14 cellular contexts compared by ENCODE assay signal in genomic region chr5:142820447-142820846, GRCh38. TPM values are rescaled to one million over a fixed set of nuclear protein-coding genes. Genes with fewer than 3 reads are reported as not detected.
DNase-seq lines count a peak whose midpoint lies in the region; ATAC-seq and TF ChIP-seq lines count a peak whose summit lies in the region.
"Had no signal": no experiment of that assay in that cellular context is flagged by ENCODE, and none has a peak within 500 bp of the region (broad histone marks: within the 10 kb centered on the region; RNA-seq: fewer than 3 reads in every experiment).

No MANE protein-coding gene starts in this region.

- peaks cover 15% of the 10 kb centered on the region for H3K9me1 ChIP-seq in IMR-90 (ENCODE audit: insufficient read depth, low read length)

- POLR2A ChIA-PET in IMR-90 (lab: Charles Lee; ENCODE audit: unreplicated experiment), result no interaction called here
- POLR2A ChIA-PET in OCI-LY7 (lab: Charles Lee), result interaction anchor here (0.6 to 1.9 kb wide), 6 partner anchors 10 to 658 kb away, joined by 3 to 8 read pairs (median 4); no protein-coding TSS in a partner anchor

- no peaks in the 10 kb centered on the region for H3K79me2 ChIP-seq in OCI-LY7 (ENCODE audit: insufficient read depth, low read depth, low read length)

- intact Hi-C loops in Calu3 (cut with micrococcal nuclease; ENCODE audit: unreplicated experiment) (no loop called here), IMR-90 (cut with micrococcal nuclease) (no loop called here), OCI-LY7 (cut with micrococcal nuclease; ENCODE audit: unreplicated experiment) (no loop called here)

- DNase-seq in Calu3 (no peak), IMR-90 (no peak), OCI-LY7 (ENCODE audit: low spot score) (no peak)
- DNase-seq: BE2C; CD8-positive, alpha-beta T cell; NCI-H1048; NCI-H2107; NCI-H748 treated with DMSO at 0.1 percent for 48 hours; SIG-M5 had no signal

- H3K9me3 Mint-ChIP-seq in Calu3 (ENCODE audit: low read depth, unreplicated experiment), result no peaks in the 10 kb centered on the region
- H3K9me3 Mint-ChIP-seq: CD8-positive, alpha-beta T cell had no signal

- no peak overlapping the region for H3K4me2 ChIP-seq in IMR-90 (ENCODE audit: low read depth, low read length)
- H3K4me2 ChIP-seq in OCI-LY7 (ENCODE audit: low read length), result no peak overlapping the region

- peak overlapping the region; percentile 19 for H3K27ac Mint-ChIP-seq in Calu3 (ENCODE audit: unreplicated experiment)
- H3K27ac Mint-ChIP-seq: CD8-positive, alpha-beta T cell had no signal

- H4K5ac ChIP-seq in IMR-90 (ENCODE audit: low read depth, low read length), result no peak overlapping the region

- H3K9me3 ChIP-seq in IMR-90 (ENCODE audit: control insufficient read depth, insufficient read depth, low read length) (no peaks in the 10 kb centered on the region), duodenal mucosa (ENCODE audit: control insufficient read depth in 1 of 2, low read length in 2 of 2) (no peaks in the 10 kb centered on the region), mucosa of rectum (ENCODE audit: control insufficient read depth in 2 of 2, low read length in 2 of 2) (no peaks in the 10 kb centered on the region), OCI-LY7 (ENCODE audit: low read length) (no peaks in the 10 kb centered on the region), gastroesophageal sphincter (peaks cover 0 to 9% (median 0%) of the 10 kb centered on the region in 3 donors)
- H3K9me3 ChIP-seq: BE2C had no signal

- H3K9me2 ChIP-seq in OCI-LY7 (ENCODE audit: insufficient read depth, low read length), result no peaks in the 10 kb centered on the region

- BruUV-seq in Calu3 (replicated peaks; lab: Mats Ljungman, UMichigan) (no TSS peak), IMR-90 (replicated peaks; lab: Mats Ljungman, UMichigan) (no TSS peak), OCI-LY7 (replicated peaks; lab: Mats Ljungman, UMichigan) (no TSS peak)

- no peak overlapping the region for H4K91ac ChIP-seq in IMR-90 (ENCODE audit: insufficient read depth, low read depth, low read length)

- TF ChIP-seq EP300 in gastroesophageal sphincter (IDR thresholded peaks at IDR 0.05), result no peak

- H3K27me3 ChIP-seq in IMR-90 (ENCODE audit: control insufficient read depth, insufficient read depth, low read length) (no peaks in the 10 kb centered on the region), duodenal mucosa (ENCODE audit: control insufficient read depth in 1 of 2, insufficient read depth in 2 of 2, low read length in 2 of 2) (no peaks in the 10 kb centered on the region), mucosa of rectum (ENCODE audit: control insufficient read depth in 2 of 2, insufficient read depth in 2 of 2, low read length in 2 of 2) (no peaks in the 10 kb centered on the region), gastroesophageal sphincter (no peaks in the 10 kb centered on the region)
- H3K27me3 ChIP-seq: BE2C had no signal

- peaks cover 21% of the 10 kb centered on the region for H3K4me1 ChIP-seq in IMR-90 (ENCODE audit: control insufficient read depth, insufficient read depth, low read length)
- peaks cover 85 to 93% of the 10 kb centered on the region in 2 donors for H3K4me1 ChIP-seq in duodenal mucosa (ENCODE audit: control insufficient read depth in 1 of 2, insufficient read depth in 2 of 2, low read length in 2 of 2)
- peaks cover 66 to 91% of the 10 kb centered on the region in 2 donors for H3K4me1 ChIP-seq in mucosa of rectum (ENCODE audit: control insufficient read depth in 2 of 2, insufficient read depth in 2 of 2, low read length in 2 of 2)
- H3K4me1 ChIP-seq in OCI-LY7 (ENCODE audit: insufficient read depth, low read length, poor library complexity, severe bottlenecking), result no peaks in the 10 kb centered on the region
- peaks cover 7 to 73% (median 37%) of the 10 kb centered on the region in 3 donors for H3K4me1 ChIP-seq in gastroesophageal sphincter

- H3K36me3 ChIP-seq in IMR-90 (ENCODE audit: control insufficient read depth, insufficient read depth, low read length) (no peaks in the 10 kb centered on the region), duodenal mucosa (ENCODE audit: control insufficient read depth in 1 of 2, insufficient read depth in 2 of 2, low read length in 2 of 2) (no peaks in the 10 kb centered on the region), mucosa of rectum (ENCODE audit: control insufficient read depth in 2 of 2, insufficient read depth in 2 of 2, low read length in 2 of 2) (no peaks in the 10 kb centered on the region), OCI-LY7 (ENCODE audit: insufficient read depth, low read length) (no peaks in the 10 kb centered on the region), gastroesophageal sphincter (no peaks in the 10 kb centered on the region)
- H3K36me3 ChIP-seq: BE2C had no signal

- TF ChIP-seq CTCF in Calu3 (IDR thresholded peaks at IDR 0.05; ENCODE audit: unreplicated experiment) (no peak), IMR-90 (conservative IDR thresholded peaks at IDR 0.05; ENCODE audit: low read depth, low read length) (no peak), OCI-LY7 (conservative IDR thresholded peaks at IDR 0.05; ENCODE audit: low read length) (no peak), gastroesophageal sphincter (IDR thresholded peaks at IDR 0.05) (no peak)

- H3K79me1 ChIP-seq in IMR-90 (ENCODE audit: low read depth in 1 of 2, low read length in 2 of 2), result no peaks in the 10 kb centered on the region

- WGBS in IMR-90 (ENCODE audit: extremely low coverage in 2 of 2, insufficient read length in 1 of 2), 2 experiments, result no CpG with 5 or more reads among the region's 5 CpGs
- WGBS in gastroesophageal sphincter (ENCODE audit: low coverage in 1 of 2), 2 donors, result 85 to 100% methylated on average over 3 to 5 of the region's 5 CpGs

- H2AK5ac ChIP-seq in IMR-90 (ENCODE audit: low read depth, low read length), result peak overlapping the region; percentile 37; the same call in 1 of the 2 replicates

- no peak overlapping the region for H3K18ac ChIP-seq in IMR-90 (ENCODE audit: low read depth, low read length)

- H2BK120ac ChIP-seq in IMR-90 (ENCODE audit: low read depth, low read length), result peak overlapping the region; percentile 39

- in situ Hi-C loops in IMR-90 (cut with MboI; ENCODE audit: low sequenced_read_pairs), result no loop called here

- H2BK20ac ChIP-seq in IMR-90 (ENCODE audit: low read depth, low read length), result 0 out of 2 replicates have a peak overlapping the region, but pooled peaks have one; percentile 39

- H2AK9ac ChIP-seq in IMR-90 (replicated peaks; ENCODE audit: low read depth, low read length, poor library complexity), result no peak overlapping the region

- H3K56ac ChIP-seq in IMR-90 (ENCODE audit: extremely low read depth, insufficient read depth, low read length), result no peak overlapping the region

- peak overlapping the region; percentile 42 for H3K4me3 Mint-ChIP-seq in Calu3 (ENCODE audit: low read depth, unreplicated experiment)
- H3K4me3 Mint-ChIP-seq: CD8-positive, alpha-beta T cell had no signal

- H2AFZ ChIP-seq in IMR-90 (replicated peaks; ENCODE audit: low read length, poor library complexity), result no peak overlapping the region
- H2AFZ ChIP-seq in OCI-LY7 (ENCODE audit: low read length), result no peak overlapping the region

- no peak overlapping the region for H4K8ac ChIP-seq in IMR-90 (ENCODE audit: low read depth in 2 of 2, low read length in 2 of 2)

- no peaks in the 10 kb centered on the region for H4K20me1 ChIP-seq in IMR-90 (ENCODE audit: insufficient read depth, low read length)
- H4K20me1 ChIP-seq in OCI-LY7 (ENCODE audit: insufficient read depth, low read length), result no peaks in the 10 kb centered on the region

- TF ChIP-seq POLR2A in IMR-90 (IDR thresholded peaks at IDR 0.05; ENCODE audit: low read depth, low read length) (no peak), gastroesophageal sphincter (IDR thresholded peaks at IDR 0.05) (no peak)

- no peak overlapping the region for H3K4me3 ChIP-seq in IMR-90 (ENCODE audit: insufficient read depth, low read depth, low read length)
- H3K4me3 ChIP-seq in duodenal mucosa (ENCODE audit: low read depth in 1 of 2, low read length in 2 of 2), result peak overlapping the region; percentile 4 to 36
- H3K4me3 ChIP-seq in mucosa of rectum (ENCODE audit: low read length in 2 of 2), result peak overlapping the region; percentile 27 to 46
- no peak overlapping the region for H3K4me3 ChIP-seq in OCI-LY7 (ENCODE audit: low read depth, low read length, poor library complexity, severe bottlenecking)
- H3K4me3 ChIP-seq in gastroesophageal sphincter, result no peak overlapping the region
- H3K4me3 ChIP-seq: K562 had no signal

- H3K27ac ChIP-seq in IMR-90 (ENCODE audit: insufficient read depth, low read length) (no peak overlapping the region), duodenal mucosa (ENCODE audit: low read depth, low read length) (peak overlapping the region; percentile 11), mucosa of rectum (ENCODE audit: low read depth in 2 of 2, low read length in 2 of 2) (peak overlapping the region; percentile 89 to 92), OCI-LY7 (ENCODE audit: low read depth, low read length, poor library complexity, severe bottlenecking) (no peak overlapping the region), gastroesophageal sphincter (no peak overlapping the region)

- TF ChIP-seq RAD21 in IMR-90 (IDR thresholded peaks at IDR 0.05; ENCODE audit: low read length), result no peak

- H3K4me1 Mint-ChIP-seq in Calu3 (ENCODE audit: low read depth, unreplicated experiment), result peaks cover 88% of the 10 kb centered on the region

- no peak overlapping the region for H2BK5ac ChIP-seq in IMR-90 (ENCODE audit: low read depth, low read length, poor library complexity, severe bottlenecking)

- CTCF ChIA-PET in Calu3 (lab: Charles Lee) (interaction anchor here (0.7 to 2.2 kb wide), 7 partner anchors 13 to 54 kb away, joined by 3 to 14 read pairs (median 7); no protein-coding TSS in a partner anchor), IMR-90 (lab: Yijun Ruan, JAX) (no interaction called here), OCI-LY7 (lab: Charles Lee; ENCODE audit: unreplicated experiment) (no interaction called here)

- no peak overlapping the region for H3K23ac ChIP-seq in IMR-90 (ENCODE audit: low read depth, low read length)

- dilution Hi-C loops in IMR-90 (cut with HindIII; ENCODE audit: low sequenced_read_pairs, unreplicated experiment), result no loop called here

- H3K4ac ChIP-seq in IMR-90 (ENCODE audit: low read depth, low read length), result no peak overlapping the region

- no peak overlapping the region for H2BK15ac ChIP-seq in IMR-90 (ENCODE audit: low read depth, low read length)

- H3K27me3 Mint-ChIP-seq in Calu3 (ENCODE audit: unreplicated experiment), result no peaks in the 10 kb centered on the region

- H3K36me3 Mint-ChIP-seq in Calu3 (ENCODE audit: insufficient read depth, unreplicated experiment), result peaks cover 12% of the 10 kb centered on the region

- no peak overlapping the region; the same call in 1 of the 2 replicates for H3K14ac ChIP-seq in IMR-90 (replicated peaks; ENCODE audit: low read depth, low read length)

- no peak for ATAC-seq in IMR-90 (ENCODE audit: low read depth)
- no peak for ATAC-seq in GM19351 (IDR thresholded peaks at IDR 0.05; ENCODE audit: unreplicated experiment)
- no peak for ATAC-seq in gastroesophageal sphincter
- ATAC-seq: CD8-positive, alpha-beta T cell; K562 had no signal

- H3K9ac ChIP-seq in IMR-90 (ENCODE audit: low read depth, low read length) (no peak overlapping the region), duodenal mucosa (ENCODE audit: low read depth in 1 of 2, low read length in 2 of 2) (no peak overlapping the region), mucosa of rectum (ENCODE audit: low read depth in 1 of 2, low read length in 2 of 2) (peak overlapping the region; percentile 48 to 59)

RNA-seq across cellular contexts. Expression of gene ARHGAP26, which starts 50.3 kb away (rescaled TPM):
- total RNA-seq in Calu3 (2022), result 112 and 118 TPM in 2 replicates
- total RNA-seq in IMR-90 (2012; rRNA removed), result 0.54 and 0.56 TPM in 2 replicates
- 0.27 and 0.56 TPM in 2 replicates for polyA plus RNA-seq in IMR-90 (2012; rRNA removed)
- 0.06 and 0.13 TPM in 2 replicates for polyA plus RNA-seq in IMR-90 (2012; cell fraction: cytosol; rRNA removed)
- 0.40 and 2.1 TPM in 2 replicates for polyA plus RNA-seq in IMR-90 (2012; cell fraction: nucleus; rRNA removed; ENCODE audit: low replicate concordance)
- 7.0 and 7.5 TPM in 2 replicates for total RNA-seq in OCI-LY7 (2014; rRNA removed; shearing (Covaris generic))
- 19.1 and 21.0 TPM in 2 replicates for total RNA-seq in OCI-LY7 (2022)
- total RNA-seq in gastroesophageal sphincter, result 10 to 100 TPM; 15.2 to 41.7 (median 31.7) TPM

Comparison
In these comparisons a context has a peak if more than half of its experiments do, and no peak if none do; other contexts are left out.
1. H3K27ac ChIP-seq: peak in duodenal mucosa (single experiment) and mucosa of rectum (2 of 2); none in IMR-90 (single experiment), OCI-LY7 (single experiment) and gastroesophageal sphincter (0 of 4).
2. H3K4me3 ChIP-seq: peak in duodenal mucosa (2 of 2) and mucosa of rectum (2 of 2); none in IMR-90 (single experiment), OCI-LY7 (single experiment) and gastroesophageal sphincter (0 of 2).
3. H3K9ac ChIP-seq: peak in mucosa of rectum (2 of 2); none in IMR-90 (single experiment) and duodenal mucosa (0 of 2).